ENCODE assay signal across 8 cellular contexts in genomic region chr7:77247206-77247850, GRCh38. TPM values are rescaled to one million over a fixed set of nuclear protein-coding genes. Genes with fewer than 3 reads are reported as not detected.
DNase-seq lines count a peak whose midpoint lies in the region; ATAC-seq, FAIRE-seq and TF ChIP-seq lines count a peak whose summit lies in the region.

No MANE protein-coding gene starts in this region.

- no peak overlapping the region for H3K4me3 ChIP-seq in small intestine (ENCODE audit: low read depth in 1 of 2, low read length in 2 of 2)

- ATAC-seq in HG02610 (IDR thresholded peaks at IDR 0.05; ENCODE audit: unreplicated experiment): no peak

- H3K36me3 Mint-ChIP-seq in HFFc6 (ENCODE audit: low read depth): no peaks in the 10 kb centered on the region

- peak; percentile 89 for FAIRE-seq in small intestine (lab: Jason Lieb, UNC)

- H3K36me3 ChIP-seq in small intestine (ENCODE audit: control insufficient read depth in 2 of 2, insufficient read depth in 2 of 2, low read length in 2 of 2): no peaks in the 10 kb centered on the region

- H3K4me3 Mint-ChIP-seq in HFFc6: no peak overlapping the region

- no peak overlapping the region for H3K27ac ChIP-seq in small intestine (ENCODE audit: low read depth in 1 of 2, low read length in 1 of 2)

- no peaks in the 10 kb centered on the region; the same call in 1 of the 2 replicates for H3K27me3 Mint-ChIP-seq in HFFc6 (ENCODE audit: insufficient read depth)

- peaks cover 31% of the 10 kb centered on the region for H3K4me1 Mint-ChIP-seq in HFFc6 (ENCODE audit: low read depth)

- DNase-seq in GM04504 (ENCODE audit: low read depth) (peak; percentile 27), HFFc6 (peak; percentile 55), NCI-H146 (lab: John Stamatoyannopoulos, UW) (peak; percentile 70), SW 1271 (lab: John Stamatoyannopoulos, UW) (peak; percentile 29 to 57), hepatic stellate cell (ENCODE audit: low spot score) (peak; percentile 27), small intestine (peak; percentile 87)
- DNase-seq in activated naive CD8-positive, alpha-beta T cell treated with anti-CD3 and anti-CD28 coated beads, Interleukin-2, amount 50 U/mL, for 16 hours (ENCODE audit: low read depth, low spot score): peak; percentile 81

- TF ChIP-seq CTCF in HFFc6 (IDR thresholded peaks at IDR 0.05): peak; percentile 95

- H3K27ac Mint-ChIP-seq in HFFc6: no peak overlapping the region

- H3K9me3 ChIP-seq in small intestine (ENCODE audit: control insufficient read depth, low read depth): no peaks in the 10 kb centered on the region

- WGBS in small intestine, 3 donors: 33 to 37% (median 33%) methylated on average over 3 of the region's 3 CpGs

- H3K27me3 ChIP-seq in small intestine (ENCODE audit: control insufficient read depth in 2 of 2, insufficient read depth in 2 of 2, low read length in 2 of 2): no peaks in the 10 kb centered on the region

- no peaks in the 10 kb centered on the region for H3K9me3 Mint-ChIP-seq in HFFc6

- H3K4me1 ChIP-seq in small intestine (ENCODE audit: control insufficient read depth in 2 of 2, insufficient read depth in 1 of 2, low read depth in 1 of 2, low read length in 1 of 2): peaks cover 0 to 1% of the 10 kb centered on the region in 2 donors

RNA-seq across cellular contexts. Expression of gene FGL2, which starts 47.7 kb away (rescaled TPM):
- total RNA-seq in HFFc6 (2021; fragmentation: NEBNext Ultra II Directional; extraction: Animal tissue kit (Norgen Biotek cat#: 25700)): not detected
- 10 to 100 TPM in 2 of 3 donors, 1 to 10 TPM in 1; 7.4 to 21.6 (median 14.6) TPM for polyA plus RNA-seq in small intestine

Comparison
In these comparisons a context has a peak if more than half of its experiments do, and no peak if none do; other contexts are left out.
1. DNase-seq: peak in every context shown above with its lines; median percentile 87 in small intestine; 81 in activated naive CD8-positive, alpha-beta T cell treated with anti-CD3 and anti-CD28 coated beads, Interleukin-2, amount 50 U/mL, for 16 hours; 70 in NCI-H146; 55 in HFFc6; 43 in SW 1271; 27 in GM04504; 27 in hepatic stellate cell.